In genomic region chr3:12959395-12959794, GRCh38 we compare ENCODE assay signal across 21 cellular contexts.
DNase-seq lines count a peak whose midpoint lies in the region; ATAC-seq and TF ChIP-seq lines count a peak whose summit lies in the region.
"Had no signal": no experiment of that assay in that cellular context is flagged by ENCODE, and none has a peak within 500 bp of the region (broad histone marks: within the 10 kb centered on the region; RNA-seq: fewer than 3 reads in every experiment).

No MANE protein-coding gene starts in this region.

- H3K9ac ChIP-seq in Loucy (ENCODE audit: low read depth, low read length, poor library complexity, severe bottlenecking), result peak overlapping the region; percentile 62

- H3K9me2 ChIP-seq in Loucy (replicated peaks; ENCODE audit: low read depth, low read length), result no peaks in the 10 kb centered on the region

- TF ChIP-seq CTCF in Loucy (conservative IDR thresholded peaks at IDR 0.05; ENCODE audit: low read length) (no peak), coronary artery (IDR thresholded peaks at IDR 0.05) (no peak), thoracic aorta (IDR thresholded peaks at IDR 0.05) (no peak)

- H3K27me3 ChIP-seq in Loucy (ENCODE audit: insufficient read depth, low read length, poor library complexity, severe bottlenecking) (no peaks in the 10 kb centered on the region), thoracic aorta (replicated peaks; ENCODE audit: insufficient read depth) (no peaks in the 10 kb centered on the region)
- no peaks in the 10 kb centered on the region for H3K27me3 ChIP-seq in naive thymus-derived CD4-positive, alpha-beta T cell (ENCODE audit: control insufficient read depth in 2 of 2, insufficient read depth in 2 of 2, low read length in 2 of 2)
- H3K27me3 ChIP-seq: hepatocyte, transverse colon had no signal

- intact Hi-C loops in naive thymus-derived CD4-positive, alpha-beta T cell (cut with micrococcal nuclease), result no loop called here

- H3K4me1 ChIP-seq in Loucy (ENCODE audit: insufficient read depth, low read length, poor library complexity, severe bottlenecking) (peaks cover 93% of the 10 kb centered on the region), thoracic aorta (ENCODE audit: control insufficient read depth in 1 of 2, low read depth in 2 of 2) (peaks cover 89 to 100% of the 10 kb centered on the region in 2 donors)
- peaks cover 25 to 62% of the 10 kb centered on the region in 2 donors for H3K4me1 ChIP-seq in naive thymus-derived CD4-positive, alpha-beta T cell (ENCODE audit: control insufficient read depth in 2 of 2, insufficient read depth in 2 of 2, low read length in 2 of 2)

- H3K4me3 ChIP-seq in Loucy (ENCODE audit: low read length, poor library complexity, severe bottlenecking) (peak overlapping the region; percentile 66), coronary artery (no peak overlapping the region), thoracic aorta (no peak overlapping the region)
- no peak overlapping the region for H3K4me3 ChIP-seq in naive thymus-derived CD4-positive, alpha-beta T cell (ENCODE audit: low read length)
- H3K4me3 ChIP-seq: hepatocyte, skin epidermis, transverse colon had no signal

- peaks cover 16% of the 10 kb centered on the region for H4K20me1 ChIP-seq in Loucy (ENCODE audit: insufficient read depth, low read length, poor library complexity, severe bottlenecking)

- H3K36me3 ChIP-seq in Loucy (ENCODE audit: insufficient read depth, low read length) (no peaks in the 10 kb centered on the region), thoracic aorta (no peaks in the 10 kb centered on the region)
- peaks cover 0 to 12% (median 0%) of the 10 kb centered on the region in 3 experiments for H3K36me3 ChIP-seq in naive thymus-derived CD4-positive, alpha-beta T cell (ENCODE audit: control insufficient read depth in 2 of 3, insufficient read depth in 3 of 3, low read length in 3 of 3)
- H3K36me3 ChIP-seq: transverse colon had no signal

- H3K79me2 ChIP-seq in Loucy (ENCODE audit: insufficient read depth, low read length), result peaks cover 98% of the 10 kb centered on the region

- peak overlapping the region; percentile 82 for H3K4me2 ChIP-seq in Loucy (ENCODE audit: low read depth, low read length, poor library complexity, severe bottlenecking)
- H3K4me2 ChIP-seq: hepatocyte had no signal

- no peak for ATAC-seq in naive thymus-derived CD4-positive, alpha-beta T cell
- ATAC-seq in thoracic aorta (ENCODE audit: insufficient number of reproducible peaks, low FRiP score, low read depth), result no peak
- no peak for ATAC-seq in GM19452 (IDR thresholded peaks at IDR 0.05; ENCODE audit: unreplicated experiment)
- ATAC-seq: SK-N-SH treated with all-trans-retinoic acid at 6 μM for 48 hours had no signal

- DNase-seq in coronary artery (ENCODE audit: low spot score) (peak; percentile 87), thoracic aorta (ENCODE audit: low spot score) (no peak), T1000 (lab: John Stamatoyannopoulos, UW) (no peak), NCI-H1694 treated with DMSO at 0.1 percent for 48 hours (lab: John Stamatoyannopoulos, UW) (no peak)
- DNase-seq in naive thymus-derived CD4-positive, alpha-beta T cell, result no peak
- DNase-seq in activated naive CD4-positive, alpha-beta T cell treated with Interleukin-2 at 50 U/mL for 16 hours, result no peak
- DNase-seq: activated CD4-positive, alpha-beta T cell treated with anti-CD3 and anti-CD28 coated beads, Interleukin-2, amount 10 ng/mL, durations not matched to agents 24 days and 14 days; DMS53; effector CD4-positive, alpha-beta T cell; midbrain; NCI-H1417 treated with DMSO at 0.1 percent for 48 hours; NCI-H2171; occipital lobe; stimulated activated CD4-positive, alpha-beta T cell treated with anti-CD3 and anti-CD28 coated beads, Interleukin-4, amount 100 ng/mL, for 24 hours had no signal

- no peak overlapping the region for H2AFZ ChIP-seq in Loucy (ENCODE audit: low read length)
- H2AFZ ChIP-seq: hepatocyte had no signal

- H3K27ac ChIP-seq in coronary artery (peak overlapping the region; percentile 90 to 96), thoracic aorta (peak overlapping the region; percentile 86 to 91)
- H3K27ac ChIP-seq in naive thymus-derived CD4-positive, alpha-beta T cell (ENCODE audit: low read depth, low read length), result no peak overlapping the region
- H3K27ac ChIP-seq: hepatocyte had no signal

- no peaks in the 10 kb centered on the region for H3K9me3 ChIP-seq in Loucy (ENCODE audit: insufficient read depth, low read depth, low read length)
- no peaks in the 10 kb centered on the region for H3K9me3 ChIP-seq in naive thymus-derived CD4-positive, alpha-beta T cell (ENCODE audit: control insufficient read depth in 2 of 3, low read length in 3 of 3)
- H3K9me3 ChIP-seq in thoracic aorta, result no peaks in the 10 kb centered on the region
- H3K9me3 ChIP-seq: transverse colon had no signal

- H3K4me1 Mint-ChIP-seq in naive thymus-derived CD4-positive, alpha-beta T cell, result peaks cover 52 to 99% (median 90%) of the 10 kb centered on the region in 7 donors

- no peaks in the 10 kb centered on the region for H3K9me3 Mint-ChIP-seq in naive thymus-derived CD4-positive, alpha-beta T cell
- H3K9me3 Mint-ChIP-seq: activated CD4-positive, alpha-beta T cell treated with anti-CD3 and anti-CD28 coated beads, Interleukin-2, amount 10 ng/mL, durations not matched to agents 24 days and 14 days had no signal

- H3K27me3 Mint-ChIP-seq in naive thymus-derived CD4-positive, alpha-beta T cell, result no peaks in the 10 kb centered on the region
- H3K27me3 Mint-ChIP-seq: activated CD4-positive, alpha-beta T cell treated with anti-CD3 and anti-CD28 coated beads, Interleukin-2, amount 10 ng/mL, durations not matched to agents 24 days and 14 days; activated naive CD8-positive, alpha-beta T cell had no signal

- POLR2A ChIA-PET in naive thymus-derived CD4-positive, alpha-beta T cell (lab: Charles Lee), result interaction anchor here (0.6 kb wide), 1 partner anchor 64 kb away, joined by 3 read pairs; no protein-coding TSS in a partner anchor

- CTCF ChIA-PET in naive thymus-derived CD4-positive, alpha-beta T cell (lab: Charles Lee), result no interaction called here

- peak overlapping the region in 4 of 9 donors; percentile 28 to 57 (median 52) for H3K27ac Mint-ChIP-seq in naive thymus-derived CD4-positive, alpha-beta T cell

- no peaks in the 10 kb centered on the region for H3F3A ChIP-seq in Loucy (ENCODE audit: low read depth)

- peaks cover 0 to 3% (median 0%) of the 10 kb centered on the region in 5 donors for H3K36me3 Mint-ChIP-seq in naive thymus-derived CD4-positive, alpha-beta T cell

- peak overlapping the region in 6 of 10 donors; percentile 49 to 87 (median 74) for H3K4me3 Mint-ChIP-seq in naive thymus-derived CD4-positive, alpha-beta T cell
- H3K4me3 Mint-ChIP-seq: activated CD4-positive, alpha-beta T cell treated with anti-CD3 and anti-CD28 coated beads, Interleukin-2, amount 10 ng/mL, durations not matched to agents 24 days and 14 days; activated naive CD8-positive, alpha-beta T cell had no signal
